Comparison of ENCODE assay signal across 25 cellular contexts in genomic region chr6:67952121-67952520, GRCh38.
DNase-seq lines count a peak whose midpoint lies in the region; ATAC-seq, FAIRE-seq and TF ChIP-seq lines count a peak whose summit lies in the region.
"Had no signal": no experiment of that assay in that cellular context is flagged by ENCODE, and none has a peak within 500 bp of the region (broad histone marks: within the 10 kb centered on the region; RNA-seq: fewer than 3 reads in every experiment).

No MANE protein-coding gene starts in this region.

- TF ChIP-seq CTCF in fibroblast of lung (conservative IDR thresholded peaks at IDR 0.05 in 1 of 2, IDR thresholded peaks at IDR 0.05 in 1 of 2; ENCODE audit: low read depth in 1 of 2, low read length in 2 of 2), result no peak

- H3K27ac Mint-ChIP-seq in stimulated activated naive B cell treated with anti-CD40 and anti-IgM and Interleukin-4, amounts not matched to agents 10 μg/mL and 1 μg/mL and 100 μg/mL, for 72 hours, result no peak overlapping the region
- H3K27ac Mint-ChIP-seq: activated T-cell treated with anti-CD3 and anti-CD28 coated beads, Interleukin-2, amount 50 U/mL, for 24 hours; CD8-positive, alpha-beta T cell; neural progenitor cell; T-helper 2 cell treated with Interferon-gamma antibody and Interleukin-4, amounts not matched to agents 5 μg/mL and 100 μg/mL, for 36 hours had no signal

- no peak for FAIRE-seq in frontal cortex (lab: Jason Lieb, UNC)
- FAIRE-seq: G401.6, kidney had no signal

- H3K79me2 ChIP-seq in fibroblast of lung (ENCODE audit: control insufficient read depth, insufficient read depth, low read length), result no peaks in the 10 kb centered on the region

- H3K27me3 Mint-ChIP-seq in stimulated activated naive B cell treated with anti-CD40 and anti-IgM and Interleukin-4, amounts not matched to agents 10 μg/mL and 1 μg/mL and 100 μg/mL, for 72 hours, result no peaks in the 10 kb centered on the region
- H3K27me3 Mint-ChIP-seq: activated T-cell treated with anti-CD3 and anti-CD28 coated beads, Interleukin-2, amount 50 U/mL, for 24 hours; central memory CD8-positive, alpha-beta T cell had no signal

- H3K4me3 ChIP-seq in fibroblast of lung (replicated peaks in 1 of 4; ENCODE audit: control extremely low read depth in 1 of 4, insufficient read depth in 1 of 4, low read depth in 3 of 4, low read length in 4 of 4) (no peak overlapping the region), skeletal muscle cell (ENCODE audit: low read depth, low read length) (no peak overlapping the region)
- H3K4me3 ChIP-seq: neural progenitor cell, SK-N-MC had no signal

- H3K4me1 ChIP-seq in fibroblast of lung (ENCODE audit: control insufficient read depth, extremely low read depth, insufficient read depth, low read length), result no peaks in the 10 kb centered on the region
- H3K4me1 ChIP-seq: neural progenitor cell had no signal

- no peak overlapping the region for H3K4me3 Mint-ChIP-seq in stimulated activated naive B cell treated with anti-CD40 and anti-IgM and Interleukin-4, amounts not matched to agents 10 μg/mL and 1 μg/mL and 100 μg/mL, for 72 hours
- H3K4me3 Mint-ChIP-seq: activated T-cell treated with anti-CD3 and anti-CD28 coated beads, Interleukin-2, amount 50 U/mL, for 24 hours; CD8-positive, alpha-beta T cell; central memory CD8-positive, alpha-beta T cell; neural progenitor cell; T-helper 2 cell treated with Interferon-gamma antibody and Interleukin-4, amounts not matched to agents 5 μg/mL and 100 μg/mL, for 36 hours had no signal

- no peaks in the 10 kb centered on the region for H4K20me1 ChIP-seq in fibroblast of lung (ENCODE audit: control insufficient read depth, extremely low read depth, insufficient read depth, low read length)

- H3K4me1 Mint-ChIP-seq in stimulated activated naive B cell treated with anti-CD40 and anti-IgM and Interleukin-4, amounts not matched to agents 10 μg/mL and 1 μg/mL and 100 μg/mL, for 72 hours, result no peaks in the 10 kb centered on the region
- H3K4me1 Mint-ChIP-seq: central memory CD8-positive, alpha-beta T cell; neural progenitor cell had no signal

- H3K36me3 Mint-ChIP-seq in stimulated activated naive B cell treated with anti-CD40 and anti-IgM and Interleukin-4, amounts not matched to agents 10 μg/mL and 1 μg/mL and 100 μg/mL, for 72 hours, result no peaks in the 10 kb centered on the region
- H3K36me3 Mint-ChIP-seq: CD8-positive, alpha-beta T cell; neural progenitor cell had no signal

- no peak overlapping the region for H2AFZ ChIP-seq in fibroblast of lung (ENCODE audit: low read length)
- H2AFZ ChIP-seq: neural progenitor cell had no signal

- peak; percentile 44 for DNase-seq in HS-5 (ENCODE audit: low read depth)
- peak; percentile 64 for DNase-seq in amniotic epithelial cell (ENCODE audit: low read depth)
- peak; percentile 21 to 54 for DNase-seq in fibroblast of lung (ENCODE audit: low read depth in 2 of 2)
- peak; percentile 2 for DNase-seq in skeletal muscle cell (ENCODE audit: low read depth)
- DNase-seq in frontal cortex (ENCODE audit: low spot score in 2 of 2), result no peak
- no peak for DNase-seq in stimulated activated naive B cell treated with anti-CD40 and anti-IgM and Interleukin-4, amounts not matched to agents 10 μg/mL and 1 μg/mL and 100 μg/mL, for 72 hours
- no peak for DNase-seq in EL
- DNase-seq: activated CD4-positive, alpha-beta T cell treated with anti-CD3 and anti-CD28 coated beads for 4 hours; activated CD8-positive, alpha-beta memory T cell treated with anti-CD3 and anti-CD28 coated beads for 24 hours; activated gamma-delta T cell treated with Interleukin-2 at 50 U/mL for 16 hours; activated T-cell treated with anti-CD3 and anti-CD28 coated beads, Interleukin-2, amount 50 U/mL, for 24 hours; AML-193; amniotic stem cell; CD8-positive, alpha-beta T cell; DMS153; KG1; kidney; NCI-H1694; NCI-H526 treated with DMSO at 0.1 percent for 48 hours; RPMI8226 had no signal

- no peak for ATAC-seq in stimulated activated naive B cell treated with anti-CD40 and anti-IgM and Interleukin-4, amounts not matched to agents 10 μg/mL and 1 μg/mL and 100 μg/mL, for 72 hours (replicated peaks)
- ATAC-seq: CD8-positive, alpha-beta T cell had no signal

- H3K9ac ChIP-seq in fibroblast of lung (ENCODE audit: insufficient read depth, low read length), result no peak overlapping the region
- H3K9ac ChIP-seq: neural progenitor cell had no signal

- no peaks in the 10 kb centered on the region for H3K9me3 ChIP-seq in fibroblast of lung (ENCODE audit: control insufficient read depth, insufficient read depth, low read depth, low read length)

- H3K27me3 ChIP-seq in fibroblast of lung (ENCODE audit: control insufficient read depth, insufficient read depth, low read length), result no peaks in the 10 kb centered on the region
- H3K27me3 ChIP-seq: neural progenitor cell had no signal

- peaks cover 17 to 19% of the 10 kb centered on the region in 2 donors for H3K9me3 Mint-ChIP-seq in stimulated activated naive B cell treated with anti-CD40 and anti-IgM and Interleukin-4, amounts not matched to agents 10 μg/mL and 1 μg/mL and 100 μg/mL, for 72 hours

- no peak overlapping the region for H3K27ac ChIP-seq in fibroblast of lung (ENCODE audit: insufficient read depth, low read length)
- H3K27ac ChIP-seq: neural progenitor cell, SK-N-MC had no signal

- no peaks in the 10 kb centered on the region for H3K36me3 ChIP-seq in fibroblast of lung (ENCODE audit: control insufficient read depth, insufficient read depth, low read length)
- H3K36me3 ChIP-seq: neural progenitor cell had no signal

- no peak overlapping the region for H3K4me2 ChIP-seq in fibroblast of lung (ENCODE audit: extremely low read depth, insufficient read depth, low read length)
- H3K4me2 ChIP-seq: neural progenitor cell had no signal

Comparison
In these comparisons a context has a peak if more than half of its experiments do, and no peak if none do; other contexts are left out.
1. DNase-seq: peak in HS-5 (single experiment), amniotic epithelial cell (single experiment), fibroblast of lung (2 of 2) and skeletal muscle cell (single experiment); none in frontal cortex (0 of 2), stimulated activated naive B cell treated with anti-CD40 and anti-IgM and Interleukin-4, amounts not matched to agents 10 μg/mL and 1 μg/mL and 100 μg/mL, for 72 hours (single experiment) and EL (single experiment).